In the genomic region with DNA sequence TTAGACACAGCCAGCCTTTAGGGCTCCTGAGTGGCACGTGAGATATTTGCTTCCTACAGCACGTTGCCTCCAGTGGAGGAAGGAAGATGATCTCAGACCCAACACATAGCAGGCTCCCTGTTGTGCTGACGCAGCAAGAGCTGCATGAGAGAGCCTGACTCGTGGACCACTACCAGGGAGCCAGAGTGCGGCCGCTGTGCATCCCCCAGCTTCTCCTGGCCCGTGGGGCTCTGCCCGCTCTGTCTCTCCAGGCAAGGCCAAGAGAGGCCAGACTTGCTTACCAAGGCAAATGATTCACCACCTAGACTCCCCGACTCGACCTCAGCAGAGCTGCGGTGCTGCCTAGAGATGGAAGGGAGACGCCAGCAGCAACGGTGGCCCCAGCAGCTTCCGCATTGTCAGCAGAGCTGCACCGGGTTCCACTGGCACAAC, we compare ENCODE assay signal across 1 cellular context.
TF ChIP-seq lines count a peak whose summit lies in the region.

No MANE protein-coding gene starts in this region.

TF ChIP-seq in neural cell, 6 proteins besides CTCF, POLR2A, EP300 and RAD21 (continued from another document):
- TF ChIP-seq, protein P1, sequence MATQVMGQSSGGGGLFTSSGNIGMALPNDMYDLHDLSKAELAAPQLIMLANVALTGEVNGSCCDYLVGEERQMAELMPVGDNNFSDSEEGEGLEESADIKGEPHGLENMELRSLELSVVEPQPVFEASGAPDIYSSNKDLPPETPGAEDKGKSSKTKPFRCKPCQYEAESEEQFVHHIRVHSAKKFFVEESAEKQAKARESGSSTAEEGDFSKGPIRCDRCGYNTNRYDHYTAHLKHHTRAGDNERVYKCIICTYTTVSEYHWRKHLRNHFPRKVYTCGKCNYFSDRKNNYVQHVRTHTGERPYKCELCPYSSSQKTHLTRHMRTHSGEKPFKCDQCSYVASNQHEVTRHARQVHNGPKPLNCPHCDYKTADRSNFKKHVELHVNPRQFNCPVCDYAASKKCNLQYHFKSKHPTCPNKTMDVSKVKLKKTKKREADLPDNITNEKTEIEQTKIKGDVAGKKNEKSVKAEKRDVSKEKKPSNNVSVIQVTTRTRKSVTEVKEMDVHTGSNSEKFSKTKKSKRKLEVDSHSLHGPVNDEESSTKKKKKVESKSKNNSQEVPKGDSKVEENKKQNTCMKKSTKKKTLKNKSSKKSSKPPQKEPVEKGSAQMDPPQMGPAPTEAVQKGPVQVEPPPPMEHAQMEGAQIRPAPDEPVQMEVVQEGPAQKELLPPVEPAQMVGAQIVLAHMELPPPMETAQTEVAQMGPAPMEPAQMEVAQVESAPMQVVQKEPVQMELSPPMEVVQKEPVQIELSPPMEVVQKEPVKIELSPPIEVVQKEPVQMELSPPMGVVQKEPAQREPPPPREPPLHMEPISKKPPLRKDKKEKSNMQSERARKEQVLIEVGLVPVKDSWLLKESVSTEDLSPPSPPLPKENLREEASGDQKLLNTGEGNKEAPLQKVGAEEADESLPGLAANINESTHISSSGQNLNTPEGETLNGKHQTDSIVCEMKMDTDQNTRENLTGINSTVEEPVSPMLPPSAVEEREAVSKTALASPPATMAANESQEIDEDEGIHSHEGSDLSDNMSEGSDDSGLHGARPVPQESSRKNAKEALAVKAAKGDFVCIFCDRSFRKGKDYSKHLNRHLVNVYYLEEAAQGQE (IDR thresholded peaks at IDR 0.05; ENCODE audit: borderline replicate concordance) = no peak
- no peak for TF ChIP-seq SMC3 (conservative IDR thresholded peaks at IDR 0.05; ENCODE audit: poor library complexity)
- no peak for TF ChIP-seq POLR2AphosphoS5 (IDR thresholded peaks at IDR 0.05)
- no peak for TF ChIP-seq EZH2 (IDR thresholded peaks at IDR 0.05; ENCODE audit: borderline replicate concordance, insufficient read depth, low read length, poor library complexity, severe bottlenecking)
